1 cellular context compared by ENCODE assay signal in genomic region chr2:44167311-44167907, GRCh38.
TF ChIP-seq lines count a peak whose summit lies in the region.

No MANE protein-coding gene starts in this region.

TF ChIP-seq in HEK293, 187 proteins besides CTCF, POLR2A, EP300 and RAD21 (continued from another document and continues in another):
- TF ChIP-seq PATZ1 (tag by site-specific recombination; IDR thresholded peaks at IDR 0.05), result no peak
- no peak for TF ChIP-seq GFI1B (tag by site-specific recombination; IDR thresholded peaks at IDR 0.05)
- 0 out of 2 replicates have a peak, but pooled peaks have one; percentile 21 for TF ChIP-seq ZNF398 (tag by site-specific recombination; IDR thresholded peaks at IDR 0.05)
- TF ChIP-seq ZNF513 (tag by site-specific recombination; IDR thresholded peaks at IDR 0.05), result no peak
- no peak for TF ChIP-seq ZNF785 (tag by site-specific recombination; IDR thresholded peaks at IDR 0.05)
- no peak for TF ChIP-seq ZNF157 (tag by site-specific recombination; IDR thresholded peaks at IDR 0.05)
- no peak for TF ChIP-seq ZNF148 (tag by site-specific recombination; IDR thresholded peaks at IDR 0.05; ENCODE audit: borderline replicate concordance)
- no peak for TF ChIP-seq ZNF354C (tag by site-specific recombination; IDR thresholded peaks at IDR 0.05; ENCODE audit: borderline replicate concordance, low read depth)
- TF ChIP-seq ZNF223 (tag by site-specific recombination; IDR thresholded peaks at IDR 0.05), result no peak
- no peak for TF ChIP-seq ZNF214 (tag by site-specific recombination; IDR thresholded peaks at IDR 0.05; ENCODE audit: borderline replicate concordance)
- no peak for TF ChIP-seq ZNF169 (tag by site-specific recombination; IDR thresholded peaks at IDR 0.05)
- no peak for TF ChIP-seq ZNF629 (tag by site-specific recombination; IDR thresholded peaks at IDR 0.05)
- no peak for TF ChIP-seq OSR2 (tag by site-specific recombination; IDR thresholded peaks at IDR 0.05)
- TF ChIP-seq ZNF280D (tag by site-specific recombination; IDR thresholded peaks at IDR 0.05), result no peak
- TF ChIP-seq ZNF202 (tag by site-specific recombination; IDR thresholded peaks at IDR 0.05; ENCODE audit: borderline replicate concordance), result no peak
- no peak for TF ChIP-seq KLF8 (tag by site-specific recombination; IDR thresholded peaks at IDR 0.05)
- TF ChIP-seq ZNF776 (tag by site-specific recombination; IDR thresholded peaks at IDR 0.05; ENCODE audit: borderline replicate concordance), result no peak
- no peak for TF ChIP-seq ZNF341 (tag by site-specific recombination; IDR thresholded peaks at IDR 0.05; ENCODE audit: low read depth)
- no peak for TF ChIP-seq ZNF704 (tag by site-specific recombination; IDR thresholded peaks at IDR 0.05)
- TF ChIP-seq ZNF433 (tag by site-specific recombination; IDR thresholded peaks at IDR 0.05; ENCODE audit: low read depth), result no peak
- TF ChIP-seq ZNF518A (tag by site-specific recombination; conservative IDR thresholded peaks at IDR 0.05; ENCODE audit: low read depth), result peak; percentile 98
- TF ChIP-seq SP2 (tag by site-specific recombination; IDR thresholded peaks at IDR 0.05), result no peak
- TF ChIP-seq ZNF670 (tag by site-specific recombination; IDR thresholded peaks at IDR 0.05; ENCODE audit: low read depth), result no peak
- TF ChIP-seq ZNF362 (tag by site-specific recombination; IDR thresholded peaks at IDR 0.05), result no peak
- no peak for TF ChIP-seq ZNF324 (tag by site-specific recombination; IDR thresholded peaks at IDR 0.05)
- no peak for TF ChIP-seq ZBTB7A (tag by site-specific recombination; IDR thresholded peaks at IDR 0.05; ENCODE audit: low read depth)
- no peak for TF ChIP-seq ZNF24 (tag by site-specific recombination; IDR thresholded peaks at IDR 0.05)
- peak; percentile 24; the same call in 1 of the 2 replicates for TF ChIP-seq KLF9 (tag by site-specific recombination; IDR thresholded peaks at IDR 0.05; ENCODE audit: low read depth)
- TF ChIP-seq REST (tag by site-specific recombination; IDR thresholded peaks at IDR 0.05), result 0 out of 2 replicates have a peak, but pooled peaks have one; percentile 27
- TF ChIP-seq ZIC2 (tag by site-specific recombination; IDR thresholded peaks at IDR 0.05), result no peak
- peak; percentile 61 for TF ChIP-seq SETDB1 (IDR thresholded peaks at IDR 0.05; ENCODE audit: insufficient read length, low read length)
- no peak for TF ChIP-seq ZNF768 (tag by site-specific recombination; IDR thresholded peaks at IDR 0.05)
- TF ChIP-seq ZNF423 (tag by site-specific recombination; IDR thresholded peaks at IDR 0.05), result no peak
- TF ChIP-seq GLI2 (tag by site-specific recombination; IDR thresholded peaks at IDR 0.05; ENCODE audit: borderline replicate concordance, low read depth), result no peak
- no peak for TF ChIP-seq ZNF350 (tag by site-specific recombination; IDR thresholded peaks at IDR 0.05)
- TF ChIP-seq ZNF37A (tag by site-specific recombination; IDR thresholded peaks at IDR 0.05), result no peak
- no peak for TF ChIP-seq SP7 (tag by site-specific recombination; IDR thresholded peaks at IDR 0.05)
